ENCODE assay signal across 8 cellular contexts in genomic region chr15:75921732-75922703, GRCh38. TPM values are rescaled to one million over a fixed set of nuclear protein-coding genes. Genes with fewer than 3 reads are reported as not detected.
DNase-seq lines count a peak whose midpoint lies in the region; ATAC-seq, FAIRE-seq and TF ChIP-seq lines count a peak whose summit lies in the region.

No MANE protein-coding gene starts in this region.

- H3K9me3 ChIP-seq in MM.1S (replicated peaks; ENCODE audit: insufficient read depth, low read length) (no peaks in the 10 kb centered on the region), K562 (replicated peaks; ENCODE audit: control insufficient read depth, insufficient read depth, low read depth, low read length) (no peaks in the 10 kb centered on the region), lung (ENCODE audit: control insufficient read depth in 2 of 2, insufficient read depth in 1 of 2, low read length in 1 of 2) (no peaks in the 10 kb centered on the region)

- no peak overlapping the region for H3K4me3 ChIP-seq in MM.1S (ENCODE audit: low read length)
- no peak overlapping the region for H3K4me3 ChIP-seq in K562
- H3K4me3 ChIP-seq in lung = no peak overlapping the region

- no peaks in the 10 kb centered on the region for H3K27me3 ChIP-seq in MM.1S (replicated peaks; ENCODE audit: insufficient read depth, low read length)
- no peaks in the 10 kb centered on the region for H3K27me3 ChIP-seq in K562 (ENCODE audit: control insufficient read depth in 2 of 2, insufficient read depth in 2 of 2, low read length in 2 of 2)
- H3K27me3 ChIP-seq in lung (ENCODE audit: control insufficient read depth, insufficient read depth) = no peaks in the 10 kb centered on the region

- in situ Hi-C loops in K562 (cut with MboI) = loop anchor here (5.0 kb wide), 1 partner anchor 110 kb away; no protein-coding TSS in a partner anchor

- no peaks in the 10 kb centered on the region for H3F3A ChIP-seq in MM.1S (ENCODE audit: insufficient read depth, low read length)

- no peak for TF ChIP-seq POLR2A in K562 (conservative IDR thresholded peaks at IDR 0.05)

- BruUV-seq in K562 (replicated peaks; lab: Mats Ljungman, UMichigan) = no TSS peak

- intact Hi-C loops in K562 (cut with micrococcal nuclease) = loop anchor here (1.0 to 10.0 kb wide), 4 partner anchors 112 to 237 kb away; no protein-coding TSS in a partner anchor

- H2AFZ ChIP-seq in MM.1S (ENCODE audit: low read length) (no peak overlapping the region), K562 (ENCODE audit: low read depth, low read length) (no peak overlapping the region)

- ATAC-seq in K562 (peak; percentile 99), lung (ENCODE audit: insufficient read depth, low FRiP score) (no peak), HG03432 (IDR thresholded peaks at IDR 0.05; ENCODE audit: unreplicated experiment) (no peak), HG03139 (IDR thresholded peaks at IDR 0.05; ENCODE audit: unreplicated experiment) (no peak)

- DNase-seq in NCI-H1105 treated with DMSO at 0.1 percent for 48 hours (lab: John Stamatoyannopoulos, UW) (peak; percentile 2), NCI-H1105 (lab: John Stamatoyannopoulos, UW) (no peak), MM.1S (no peak), K562 (ENCODE audit: extremely low read depth in 1 of 4, low spot score in 3 of 4) (peak in 2 of 4 experiments; percentile 38 to 84), lung (ENCODE audit: low spot score) (peak; percentile 41), midbrain (lab: John Stamatoyannopoulos, UW) (no peak)

- H3K9ac ChIP-seq in MM.1S (ENCODE audit: low read length) (no peak overlapping the region), K562 (ENCODE audit: insufficient read depth in 1 of 2, low read depth in 2 of 2, low read length in 2 of 2) (no peak overlapping the region)

- H3K79me2 ChIP-seq in MM.1S (ENCODE audit: low read length) = 0 out of 2 replicates have a peak, but pooled peaks cover 4% of the 10 kb centered on the region
- H3K79me2 ChIP-seq in K562 (ENCODE audit: control insufficient read depth, insufficient read depth, low read length) = peaks cover 15% of the 10 kb centered on the region; the same call in 1 of the 3 replicates

- no peaks in the 10 kb centered on the region for H3K9me2 ChIP-seq in MM.1S (replicated peaks; ENCODE audit: insufficient read depth, low read length)

- CTCF ChIA-PET in K562 (lab: Yijun Ruan, JAX; ENCODE audit: low intra/inter-chr PET ratio) = interaction anchor here (0.5 to 2.4 kb wide), 13 partner anchors 18 to 1199 kb away, joined by 3 to 15 read pairs (median 3); partner anchors contain the start of genes FBXO22 and PTPN9

- TF ChIP-seq EP300 in K562 (IDR thresholded peaks at IDR 0.05; ENCODE audit: low read length) = no peak

- H3K27ac ChIP-seq in MM.1S (ENCODE audit: low read length) = no peak overlapping the region
- no peak overlapping the region for H3K27ac ChIP-seq in K562 (ENCODE audit: extremely low read depth, low read depth, low read length)
- H3K27ac ChIP-seq in lung (ENCODE audit: low read depth in 1 of 2, low read length in 1 of 2) = peak overlapping the region; percentile 29 to 33

- 76% methylated on average over 9 of the region's 9 CpGs for WGBS in K562 (ENCODE audit: insufficient coverage, low coverage, missing lambda C conversion rate)
- 76 to 77% methylated on average over 9 of the region's 9 CpGs for WGBS in lung, 2 donors

- TF ChIP-seq CTCF in MM.1S (IDR thresholded peaks at IDR 0.05; ENCODE audit: low read length) (peak; percentile 22; the same call in 1 of the 2 replicates), K562 (IDR thresholded peaks at IDR 0.05 in 2 of 3, conservative IDR thresholded peaks at IDR 0.05 in 1 of 3; ENCODE audit: insufficient read depth in 2 of 3, low read depth in 1 of 3, low read length in 3 of 3) (peak; percentile 71 to 86 (median 72)), lung (IDR thresholded peaks at IDR 0.05; ENCODE audit: control extremely low read depth, extremely low read depth) (no peak)

- H3K9me1 ChIP-seq in K562 (ENCODE audit: control insufficient read depth, insufficient read depth, low read length) = no peaks in the 10 kb centered on the region

- peak; percentile 86 for FAIRE-seq in K562 (lab: Jason Lieb, UNC)

- POLR2A ChIA-PET in K562 (lab: Yijun Ruan, JAX) = interaction anchor here (0.6 to 1.2 kb wide), 4 partner anchors 18 to 280 kb away, joined by 3 to 4 read pairs (median 3); partner anchors contain the start of gene FBXO22

- peak; percentile 86 to 94 for TF ChIP-seq RAD21 in K562 (CRISPR knock-in tag; conservative IDR thresholded peaks at IDR 0.05 in 1 of 2, IDR thresholded peaks at IDR 0.05 in 1 of 2)

- H3K4me1 ChIP-seq in MM.1S (ENCODE audit: low read length) (peaks cover 8% of the 10 kb centered on the region), K562 (replicated peaks in 1 of 2; ENCODE audit: control insufficient read depth in 2 of 2, insufficient read depth in 2 of 2, low read length in 2 of 2) (no peaks in the 10 kb centered on the region), lung (ENCODE audit: control insufficient read depth in 2 of 2, insufficient read depth in 2 of 2, low read length in 2 of 2) (peaks cover 7 to 17% of the 10 kb centered on the region in 2 donors)

- H3K4me2 ChIP-seq in MM.1S (ENCODE audit: low read depth, low read length) (no peak overlapping the region), K562 (ENCODE audit: insufficient read depth, low read length) (no peak overlapping the region)

- H4K20me1 ChIP-seq in MM.1S (ENCODE audit: insufficient read depth, low read length) (no peaks in the 10 kb centered on the region), K562 (replicated peaks; ENCODE audit: control insufficient read depth, insufficient read depth, low read length) (peaks cover 4% of the 10 kb centered on the region)

- H3K36me3 ChIP-seq in MM.1S (replicated peaks; ENCODE audit: insufficient read depth, low read length) = no peaks in the 10 kb centered on the region
- peaks cover 92% of the 10 kb centered on the region for H3K36me3 ChIP-seq in K562 (ENCODE audit: control insufficient read depth, insufficient read depth, low read length)
- peaks cover 4 to 11% of the 10 kb centered on the region in 2 donors for H3K36me3 ChIP-seq in lung (ENCODE audit: control insufficient read depth in 2 of 2, insufficient read depth in 2 of 2, low read length in 2 of 2)

TF ChIP-seq in K562, 482 proteins besides CTCF, POLR2A, EP300 and RAD21 (continues in another document):
- TF ChIP-seq CREM (IDR thresholded peaks at IDR 0.05; ENCODE audit: low read depth) (0 out of 2 replicates have a peak, but pooled peaks have one; percentile 27), MAFK (IDR thresholded peaks at IDR 0.05; ENCODE audit: low read length) (0 out of 2 replicates have a peak, but pooled peaks have one; percentile 3), SMAD1 (IDR thresholded peaks at IDR 0.05; ENCODE audit: low read depth, low read length, partially characterized antibody) (no peak), DEAF1 (CRISPR knock-in tag; IDR thresholded peaks at IDR 0.05) (peak; percentile 87), SMC3 (conservative IDR thresholded peaks at IDR 0.05; ENCODE audit: insufficient read depth, low read depth, low read length) (peak; percentile 64), MNT (conservative IDR thresholded peaks at IDR 0.05) (peak; percentile 12 to 44; a peak in 1 of 4 replicates), POLR2H (tag; IDR thresholded peaks at IDR 0.05; ENCODE audit: low read depth) (0 out of 2 replicates have a peak, but pooled peaks have one; percentile 42)

RNA-seq across cellular contexts. Expression of gene FBXO22, which starts 18.3 kb away (rescaled TPM):
- 64.2 and 108 TPM in 2 replicates for total RNA-seq in K562 (2011; cell fraction: chromatin; rRNA removed; ENCODE audit: low replicate concordance)
- total RNA-seq in K562 (2011; cell fraction: nucleolus; rRNA removed) = 35.4 and 44.9 TPM in 2 replicates
- total RNA-seq in K562 (2011; cell fraction: nucleoplasm; rRNA removed) = 59.8 and 82.0 TPM in 2 replicates
- total RNA-seq in K562 (2014; rRNA removed) (68.8 and 69.6 TPM in 2 replicates), K562 (2014; rRNA removed; fragmentation: Illumina TruSeq; extraction: Trizol) (75.5 and 81.7 TPM in 2 replicates), K562 (2015; rRNA removed; fragmentation: Illumina TruSeq; extraction: Trizol) (52.7 and 53.0 TPM in 2 replicates), K562 (2021) (81.4 and 85.9 TPM in 2 replicates), lung (10 to 100 TPM; 25.2 to 29.6 TPM)
- polyA plus RNA-seq in K562 (2011; rRNA removed) (76.6 and 99.4 TPM in 2 replicates), K562 (2014; fragmentation: Illumina TruSeq; extraction: Trizol) (53.4 and 66.5 TPM in 2 replicates), K562 (2014; fragmentation: Nextera tagmentation; extraction: Ambion mirVana) (10 to 100 TPM; 24.4 to 31.0 TPM), K562 (2014; rRNA removed) (54.8 and 63.4 TPM in 2 replicates), lung (10 to 100 TPM in 1 of 2 donors, 1 to 10 TPM in 1; 8.6 to 16.5 TPM)
- 45.7 and 49.8 TPM in 2 replicates for polyA plus RNA-seq in K562 (2011; cell fraction: cytosol; rRNA removed)
- 61.1 and 62.7 TPM in 2 replicates for polyA plus RNA-seq in K562 (2011; cell fraction: nucleus; rRNA removed)
- 49.0 and 61.2 TPM in 2 replicates for polyA plus RNA-seq in K562 (2012)
- 74.7 and 82.1 TPM in 2 replicates for polyA minus RNA-seq in K562 (2011; rRNA and poly(A)+ RNA removed)
- 41.8 and 46.7 TPM in 2 replicates for polyA minus RNA-seq in K562 (2011; cell fraction: cytosol; rRNA and poly(A)+ RNA removed)
- 35.5 and 53.4 TPM in 2 replicates for polyA minus RNA-seq in K562 (2011; cell fraction: nucleus; rRNA and poly(A)+ RNA removed)

Comparison
In these comparisons a context has a peak if more than half of its experiments do, and no peak if none do; other contexts are left out.
1. DNase-seq: peak in NCI-H1105 treated with DMSO at 0.1 percent for 48 hours (single experiment) and lung (single experiment); none in NCI-H1105 (single experiment), MM.1S (single experiment) and midbrain (single experiment).
2. H3K27ac ChIP-seq: peak in lung (2 of 2); none in MM.1S (single experiment) and K562 (single experiment).